2 cellular contexts compared by ENCODE assay signal in genomic region chr4:92599044-92599443, GRCh38.
A peak's percentile ranks its signal among the peaks of the same experiment; 100 is the strongest.
TF ChIP-seq lines count a peak whose summit lies in the region.

No MANE protein-coding gene starts in this region.

TF ChIP-seq in SK-N-SH treated with all-trans-retinoic acid at 6 μM for 48 hours, 23 proteins besides CTCF, POLR2A, EP300 and RAD21 (continued from another document):
- TF ChIP-seq ISL1 (CRISPR knock-in tag; IDR thresholded peaks at IDR 0.05), result peak; percentile 71

TF ChIP-seq in SK-N-SH, 30 proteins besides CTCF, POLR2A, EP300 and RAD21 (continued from another document):
- TF ChIP-seq REST (IDR thresholded peaks at IDR 0.05; ENCODE audit: low read depth, low read length), result no peak
- TF ChIP-seq TAF1 (IDR thresholded peaks at IDR 0.05; ENCODE audit: borderline replicate concordance, low read depth, low read length), result no peak
